ENCODE assay signal across 11 cellular contexts in the genomic region with DNA sequence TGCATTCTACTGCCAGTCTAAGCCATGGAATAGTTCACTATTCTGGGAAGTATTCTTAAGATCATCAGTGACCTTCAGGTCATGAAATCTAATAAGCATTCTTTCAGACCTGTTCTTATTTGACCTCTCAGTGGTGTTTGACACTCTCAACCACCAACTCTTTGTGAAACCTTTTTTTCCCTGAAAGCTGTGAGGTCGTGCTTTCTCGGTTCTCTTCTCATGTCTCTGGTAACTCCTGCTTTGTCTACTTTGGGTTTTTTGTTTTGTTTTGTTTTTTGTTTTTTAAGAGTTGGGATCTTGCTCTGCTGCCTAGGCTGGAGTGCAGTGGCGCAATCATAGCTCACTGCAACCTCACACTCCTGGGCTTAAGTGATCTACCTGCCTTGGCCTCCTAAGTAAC. TPM values are rescaled to one million over a fixed set of nuclear protein-coding genes. Genes with fewer than 3 reads are reported as not detected.
DNase-seq lines count a peak whose midpoint lies in the region; ATAC-seq and TF ChIP-seq lines count a peak whose summit lies in the region.
"Had no signal": no experiment of that assay in that cellular context is flagged by ENCODE, and none has a peak within 500 bp of the region (broad histone marks: within the 10 kb centered on the region; RNA-seq: fewer than 3 reads in every experiment).

No MANE protein-coding gene starts in this region.

- H3K4me2 ChIP-seq in neural progenitor cell: no peak overlapping the region

- H3K9me3 Mint-ChIP-seq in neural progenitor cell: no peaks in the 10 kb centered on the region

- peaks cover 12% of the 10 kb centered on the region for H3K36me3 Mint-ChIP-seq in neural progenitor cell
- H3K36me3 Mint-ChIP-seq: naive B cell had no signal

- no peak for TF ChIP-seq CTCF in neural progenitor cell (IDR thresholded peaks at IDR 0.05)
- no peak for TF ChIP-seq CTCF in ascending aorta (IDR thresholded peaks at IDR 0.05)

- H3K79me2 ChIP-seq in neural progenitor cell (ENCODE audit: low read depth): peaks cover 100% of the 10 kb centered on the region

- intact Hi-C loops in ascending aorta (cut with DNase I): loop anchor here (10.0 kb wide), 1 partner anchor 128 kb away; no protein-coding TSS in a partner anchor

- H3K4me1 ChIP-seq in neural progenitor cell (peaks cover 20% of the 10 kb centered on the region), ascending aorta (peaks cover 3 to 6% of the 10 kb centered on the region in 2 donors)

- ATAC-seq in GM18909 (IDR thresholded peaks at IDR 0.05; ENCODE audit: poor library complexity, unreplicated experiment) (peak; percentile 86), GM21717 (IDR thresholded peaks at IDR 0.05; ENCODE audit: unreplicated experiment) (peak; percentile 91), HG03342 (IDR thresholded peaks at IDR 0.05; ENCODE audit: unreplicated experiment) (peak; percentile 92)

- H3K27me3 ChIP-seq in neural progenitor cell (no peaks in the 10 kb centered on the region), ascending aorta (no peaks in the 10 kb centered on the region)
- H3K27me3 ChIP-seq: suprapubic skin had no signal

- H3K4me1 Mint-ChIP-seq in neural progenitor cell: peaks cover 34% of the 10 kb centered on the region

- no peaks in the 10 kb centered on the region for H3F3A ChIP-seq in neural progenitor cell (ENCODE audit: low read depth)

- H3K4me3 ChIP-seq in neural progenitor cell: no peak overlapping the region
- H3K4me3 ChIP-seq in ascending aorta: no peak overlapping the region
- H3K4me3 ChIP-seq: suprapubic skin had no signal

- H3K9ac ChIP-seq in neural progenitor cell: no peak overlapping the region

- DNase-seq in neural progenitor cell (ENCODE audit: low spot score) (no peak), ascending aorta (ENCODE audit: low spot score in 2 of 2) (no peak), COLO829 (ENCODE audit: low spot score) (no peak)
- no peak for DNase-seq in stimulated activated naive CD4-positive, alpha-beta T cell treated with Interleukin-2 at 50 U/mL for 16 hours (lab: John Stamatoyannopoulos, UW)
- DNase-seq: DMS153, naive B cell, NCI-H524 had no signal

- H3K27ac ChIP-seq in neural progenitor cell (no peak overlapping the region), ascending aorta (no peak overlapping the region)
- H3K27ac ChIP-seq: suprapubic skin had no signal

- no peak overlapping the region for H3K4me3 Mint-ChIP-seq in neural progenitor cell
- H3K4me3 Mint-ChIP-seq: naive B cell had no signal

- H4K20me1 ChIP-seq in neural progenitor cell (ENCODE audit: low read depth): peaks cover 83% of the 10 kb centered on the region

- H3K36me3 ChIP-seq in neural progenitor cell (no peaks in the 10 kb centered on the region), ascending aorta (no peaks in the 10 kb centered on the region)
- H3K36me3 ChIP-seq: suprapubic skin had no signal

- H3K27me3 Mint-ChIP-seq in neural progenitor cell (ENCODE audit: insufficient read depth, low read depth): peaks cover 2% of the 10 kb centered on the region
- H3K27me3 Mint-ChIP-seq: naive B cell had no signal

- H2AFZ ChIP-seq in neural progenitor cell (replicated peaks): no peak overlapping the region

- peak overlapping the region; percentile 76 for H3K27ac Mint-ChIP-seq in neural progenitor cell

- H3K9me3 ChIP-seq in neural progenitor cell (ENCODE audit: low read depth): no peaks in the 10 kb centered on the region
- H3K9me3 ChIP-seq in ascending aorta: no peaks in the 10 kb centered on the region
- H3K9me3 ChIP-seq: suprapubic skin had no signal

RNA-seq across cellular contexts. Expression of a gene that starts 56.3 kb away (rescaled TPM):
- 48.1 and 68.0 TPM in 2 replicates for total RNA-seq in neural progenitor cell (ENCODE audit: low replicate concordance)
- total RNA-seq in ascending aorta: 3.0 TPM

Comparison
In these comparisons a context has a peak if more than half of its experiments do, and no peak if none do; other contexts are left out.
1. RNA of a gene that starts 56.3 kb away (total RNA-seq): 48.1 to 68.0 TPM in neural progenitor cell; 3.0 TPM in ascending aorta (single experiment); every median in the first group is over 10 times any median in the second.
2. Peak in every context shown above with its lines, with median percentiles within 50 percentile points of each other: ATAC-seq.